ENCODE assay signal across 24 cellular contexts in the genomic region with DNA sequence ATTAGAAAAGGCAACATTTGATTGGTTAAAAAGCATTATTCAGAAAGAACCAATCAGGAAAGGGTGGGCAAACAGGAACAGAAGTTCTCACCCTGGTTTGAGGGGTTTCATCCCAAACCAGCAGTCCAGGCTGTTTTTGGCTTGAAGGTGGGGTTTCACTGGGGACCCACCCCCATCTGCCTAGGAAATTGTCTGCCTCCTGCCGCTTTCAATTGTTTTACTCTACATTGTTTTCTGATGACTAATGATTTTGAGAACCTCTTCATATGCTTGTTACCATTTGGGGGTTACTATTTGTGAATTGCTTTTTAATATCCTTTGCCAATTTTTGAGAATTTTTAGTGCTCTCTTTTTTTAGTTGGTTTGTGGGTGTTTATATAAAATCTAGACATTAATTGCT. TPM values are rescaled to one million over a fixed set of nuclear protein-coding genes. Genes with fewer than 3 reads are reported as not detected.
DNase-seq lines count a peak whose midpoint lies in the region; ATAC-seq and TF ChIP-seq lines count a peak whose summit lies in the region.
"Had no signal": no experiment of that assay in that cellular context is flagged by ENCODE, and none has a peak within 500 bp of the region (broad histone marks: within the 10 kb centered on the region; RNA-seq: fewer than 3 reads in every experiment).

No MANE protein-coding gene starts in this region.

- DNase-seq in CD4-positive, alpha-beta T cell = no peak
- DNase-seq in choroid plexus epithelial cell (ENCODE audit: low read depth) (peak; percentile 11), myocyte (ENCODE audit: low read depth) (peak; percentile 18), Caco-2 (no peak), left lung (no peak)
- DNase-seq: activated CD4-positive, alpha-beta T cell treated with anti-CD3 and anti-CD28 coated beads for 4 hours; activated naive CD4-positive, alpha-beta T cell treated with anti-CD3 and anti-CD28 coated beads, Interleukin-2, amount 10 ng/mL, durations not matched to agents 7 days and 5 days; activated T-cell treated with anti-CD3 and anti-CD28 coated beads, Interleukin-2, amount 50 U/mL, for 72 hours; esophagus squamous epithelium; mesenchymal stem cell; naive B cell; NCI-H1105; NCI-H2081; NCI-H446; PC-9; SIG-M5; stimulated activated CD4-positive, alpha-beta T cell treated with anti-CD3 and anti-CD28 coated beads, Interleukin-15, amount 100 ng/mL, for 24 hours; T-cell; upper lobe of left lung had no signal

- H3K36me3 ChIP-seq in HUES48 (ENCODE audit: control insufficient read depth, insufficient read depth, low read length) = no peaks in the 10 kb centered on the region
- H3K36me3 ChIP-seq in Caco-2 (ENCODE audit: control insufficient read depth, insufficient read depth, low read length) = no peaks in the 10 kb centered on the region
- no peaks in the 10 kb centered on the region for H3K36me3 ChIP-seq in left lung
- H3K36me3 ChIP-seq: esophagus squamous epithelium, right atrium auricular region, upper lobe of left lung had no signal

- H3K4me3 ChIP-seq in HUES48 (ENCODE audit: low read depth, low read length) = no peak overlapping the region
- H3K4me3 ChIP-seq in choroid plexus epithelial cell (ENCODE audit: low read depth, low read length) = no peak overlapping the region
- H3K4me3 ChIP-seq in Caco-2 (ENCODE audit: low read depth, low read length) = no peak overlapping the region
- H3K4me3 ChIP-seq in left lung = no peak overlapping the region
- H3K4me3 ChIP-seq: esophagus squamous epithelium, PC-9, right atrium auricular region, upper lobe of left lung had no signal

- CTCF ChIA-PET in CD4-positive, alpha-beta T cell (lab: Charles Lee) = no interaction called here
- CTCF ChIA-PET in Caco-2 (lab: Charles Lee) = interaction anchor here (1.2 kb wide), 1 partner anchor 11 kb away, joined by 4 read pairs; no protein-coding TSS in a partner anchor

- POLR2A ChIA-PET in CD4-positive, alpha-beta T cell (lab: Charles Lee) = no interaction called here
- POLR2A ChIA-PET in Caco-2 (lab: Charles Lee) = no interaction called here

- H3K9ac ChIP-seq in HUES48 (ENCODE audit: low read depth, low read length) = no peak overlapping the region

- H3K4me3 Mint-ChIP-seq in CD4-positive, alpha-beta T cell = peak overlapping the region; percentile 20
- no peak overlapping the region for H3K4me3 Mint-ChIP-seq in stimulated activated memory B cell treated with anti-CD40 and anti-IgM and Interleukin-4, amounts not matched to agents 10 μg/mL and 1 μg/mL and 100 μg/mL, for 72 hours
- H3K4me3 Mint-ChIP-seq in Caco-2 (ENCODE audit: unreplicated experiment) = no peak overlapping the region
- H3K4me3 Mint-ChIP-seq: activated naive CD4-positive, alpha-beta T cell treated with anti-CD3 and anti-CD28 coated beads, Interleukin-2, amount 10 ng/mL, durations not matched to agents 7 days and 5 days; activated T-cell treated with anti-CD3 and anti-CD28 coated beads, Interleukin-2, amount 50 U/mL, for 72 hours; T-cell had no signal

- BruUV-seq in Caco-2 (replicated peaks; lab: Mats Ljungman, UMichigan) = no TSS peak

- H3K36me3 Mint-ChIP-seq in CD4-positive, alpha-beta T cell (ENCODE audit: low read depth) = no peaks in the 10 kb centered on the region
- no peaks in the 10 kb centered on the region for H3K36me3 Mint-ChIP-seq in stimulated activated memory B cell treated with anti-CD40 and anti-IgM and Interleukin-4, amounts not matched to agents 10 μg/mL and 1 μg/mL and 100 μg/mL, for 72 hours
- H3K36me3 Mint-ChIP-seq in Caco-2 (ENCODE audit: insufficient read depth, unreplicated experiment) = peaks cover 13% of the 10 kb centered on the region
- H3K36me3 Mint-ChIP-seq: activated naive CD4-positive, alpha-beta T cell treated with anti-CD3 and anti-CD28 coated beads, Interleukin-2, amount 10 ng/mL, durations not matched to agents 7 days and 5 days; naive B cell; T-cell had no signal

- no peak for ATAC-seq in CD4-positive, alpha-beta T cell (ENCODE audit: poor library complexity)
- ATAC-seq in stimulated activated memory B cell treated with anti-CD40 and anti-IgM and Interleukin-4, amounts not matched to agents 10 μg/mL and 1 μg/mL and 100 μg/mL, for 72 hours = no peak
- no peak for ATAC-seq in left lung
- ATAC-seq in HG03175 (IDR thresholded peaks at IDR 0.05; ENCODE audit: unreplicated experiment) = no peak
- ATAC-seq: activated T-cell treated with anti-CD3 and anti-CD28 coated beads, Interleukin-2, amount 50 U/mL, for 72 hours; T-cell had no signal

- H3K4me1 ChIP-seq in HUES48 (ENCODE audit: control insufficient read depth, insufficient read depth, low read length) (peaks cover 34% of the 10 kb centered on the region), Caco-2 (peaks cover 25% of the 10 kb centered on the region), left lung (peaks cover 18 to 31% of the 10 kb centered on the region in 2 donors)

- no peaks in the 10 kb centered on the region for H3K27me3 Mint-ChIP-seq in CD4-positive, alpha-beta T cell
- H3K27me3 Mint-ChIP-seq in stimulated activated memory B cell treated with anti-CD40 and anti-IgM and Interleukin-4, amounts not matched to agents 10 μg/mL and 1 μg/mL and 100 μg/mL, for 72 hours = no peaks in the 10 kb centered on the region
- H3K27me3 Mint-ChIP-seq in Caco-2 (ENCODE audit: insufficient read depth, unreplicated experiment) = no peaks in the 10 kb centered on the region
- H3K27me3 Mint-ChIP-seq: T-cell had no signal

- H3K9me3 ChIP-seq in CD4-positive, alpha-beta T cell (ENCODE audit: control insufficient read depth, low read length) = no peaks in the 10 kb centered on the region
- H3K9me3 ChIP-seq in HUES48 (ENCODE audit: control insufficient read depth, insufficient read depth, low read length) (no peaks in the 10 kb centered on the region; the same call in 1 of the 2 replicates), Caco-2 (no peaks in the 10 kb centered on the region; the same call in 1 of the 2 replicates), left lung (no peaks in the 10 kb centered on the region)
- H3K9me3 ChIP-seq: esophagus squamous epithelium, right atrium auricular region, upper lobe of left lung had no signal

- intact Hi-C loops in CD4-positive, alpha-beta T cell (cut with DNase I, micrococcal nuclease) = loop anchor here in 1 of 2 experiments (2.0 kb wide), 1 partner anchor 15 kb away; no protein-coding TSS in a partner anchor
- intact Hi-C loops in Caco-2 (cut with micrococcal nuclease; ENCODE audit: unreplicated experiment) (no loop called here), left lung (cut with DNase I) (no loop called here)

- no peaks in the 10 kb centered on the region for H3K9me3 Mint-ChIP-seq in CD4-positive, alpha-beta T cell
- H3K9me3 Mint-ChIP-seq in stimulated activated memory B cell treated with anti-CD40 and anti-IgM and Interleukin-4, amounts not matched to agents 10 μg/mL and 1 μg/mL and 100 μg/mL, for 72 hours = no peaks in the 10 kb centered on the region
- H3K9me3 Mint-ChIP-seq in Caco-2 (ENCODE audit: unreplicated experiment) = no peaks in the 10 kb centered on the region
- H3K9me3 Mint-ChIP-seq: activated naive CD4-positive, alpha-beta T cell treated with anti-CD3 and anti-CD28 coated beads, Interleukin-2, amount 10 ng/mL, durations not matched to agents 7 days and 5 days; activated T-cell treated with anti-CD3 and anti-CD28 coated beads, Interleukin-2, amount 50 U/mL, for 72 hours; naive B cell; T-cell had no signal

- no peak for TF ChIP-seq CTCF in CD4-positive, alpha-beta T cell (IDR thresholded peaks at IDR 0.05)
- no peak for TF ChIP-seq CTCF in choroid plexus epithelial cell (conservative IDR thresholded peaks at IDR 0.05; ENCODE audit: low read depth, low read length)
- TF ChIP-seq CTCF in Caco-2 (IDR thresholded peaks at IDR 0.05; ENCODE audit: insufficient read depth in 1 of 2, low read depth in 1 of 2, low read length in 1 of 2, severe bottlenecking in 1 of 2, unreplicated experiment in 1 of 2) = no peak
- TF ChIP-seq CTCF in left lung (IDR thresholded peaks at IDR 0.05) = no peak

- H3K4me1 Mint-ChIP-seq in CD4-positive, alpha-beta T cell (ENCODE audit: low read depth) = peaks cover 11% of the 10 kb centered on the region
- H3K4me1 Mint-ChIP-seq in stimulated activated memory B cell treated with anti-CD40 and anti-IgM and Interleukin-4, amounts not matched to agents 10 μg/mL and 1 μg/mL and 100 μg/mL, for 72 hours = peaks cover 13% of the 10 kb centered on the region
- H3K4me1 Mint-ChIP-seq in Caco-2 (ENCODE audit: low read depth, unreplicated experiment) = peaks cover 15% of the 10 kb centered on the region

- H3K27ac Mint-ChIP-seq in CD4-positive, alpha-beta T cell = no peak overlapping the region
- no peak overlapping the region for H3K27ac Mint-ChIP-seq in stimulated activated memory B cell treated with anti-CD40 and anti-IgM and Interleukin-4, amounts not matched to agents 10 μg/mL and 1 μg/mL and 100 μg/mL, for 72 hours
- H3K27ac Mint-ChIP-seq in Caco-2 (ENCODE audit: unreplicated experiment) = no peak overlapping the region
- H3K27ac Mint-ChIP-seq: activated naive CD4-positive, alpha-beta T cell treated with anti-CD3 and anti-CD28 coated beads, Interleukin-2, amount 10 ng/mL, durations not matched to agents 7 days and 5 days; activated T-cell treated with anti-CD3 and anti-CD28 coated beads, Interleukin-2, amount 50 U/mL, for 72 hours; naive B cell; T-cell had no signal

- H3K27me3 ChIP-seq in CD4-positive, alpha-beta T cell (ENCODE audit: control insufficient read depth, insufficient read depth, low read length) = no peaks in the 10 kb centered on the region
- no peaks in the 10 kb centered on the region for H3K27me3 ChIP-seq in HUES48 (ENCODE audit: control insufficient read depth, insufficient read depth, low read length)
- no peaks in the 10 kb centered on the region for H3K27me3 ChIP-seq in Caco-2 (replicated peaks; ENCODE audit: control insufficient read depth, insufficient read depth, low read length)
- no peaks in the 10 kb centered on the region for H3K27me3 ChIP-seq in left lung
- H3K27me3 ChIP-seq: esophagus squamous epithelium, right atrium auricular region, upper lobe of left lung had no signal

- H3K27ac ChIP-seq in CD4-positive, alpha-beta T cell (ENCODE audit: low read depth, low read length) = no peak overlapping the region
- H3K27ac ChIP-seq in HUES48 (ENCODE audit: low read depth, low read length) (peak overlapping the region; percentile 64), left lung (no peak overlapping the region)
- H3K27ac ChIP-seq: C4-2B, esophagus squamous epithelium, PC-9, upper lobe of left lung had no signal

RNA-seq across cellular contexts. Expression of gene PCBD1, which starts 3.3 kb away (rescaled TPM):
- total RNA-seq in CD4-positive, alpha-beta T cell = 1 to 10 TPM; 4.7 to 4.8 TPM
- total RNA-seq in myocyte (53.2 and 58.8 TPM in 2 replicates), Caco-2 (2022) (249 and 252 TPM in 2 replicates), left lung (100 to 1,000 TPM in 1 of 2 donors, 10 to 100 TPM in 1; 91.6 to 112 TPM)
- 76.5 TPM for polyA plus RNA-seq in myocyte (2012)

Comparison
In these comparisons a context has a peak if more than half of its experiments do, and no peak if none do; other contexts are left out.
1. DNase-seq: peak in choroid plexus epithelial cell (single experiment) and myocyte (single experiment); none in CD4-positive, alpha-beta T cell (0 of 10), Caco-2 (0 of 2) and left lung (0 of 2).